ENCODE assay signal across 1 cellular context in genomic region chr9:133715295-133715865, GRCh38.
A peak's percentile ranks its signal among the peaks of the same experiment; 100 is the strongest.
TF ChIP-seq lines count a peak whose summit lies in the region.

No MANE protein-coding gene starts in this region.

TF ChIP-seq in HepG2, 621 proteins besides CTCF, POLR2A, EP300 and RAD21 (continued from another document):
- TF ChIP-seq ZNF318 (CRISPR knock-in tag; IDR thresholded peaks at IDR 0.05) (0 out of 2 replicates have a peak, but pooled peaks have one; percentile 9), ZNF296 (CRISPR knock-in tag; conservative IDR thresholded peaks at IDR 0.05) (no peak), SSRP1 (CRISPR knock-in tag; IDR thresholded peaks at IDR 0.05) (no peak), HES4 (CRISPR knock-in tag; IDR thresholded peaks at IDR 0.05; ENCODE audit: borderline replicate concordance) (no peak), ZNF496 (CRISPR knock-in tag; IDR thresholded peaks at IDR 0.05; ENCODE audit: insufficient replicate concordance) (no peak), ZC3H13 (CRISPR knock-in tag; IDR thresholded peaks at IDR 0.05) (0 out of 2 replicates have a peak, but pooled peaks have one; percentile 18), NFATC3 (CRISPR knock-in tag; IDR thresholded peaks at IDR 0.05) (0 out of 2 replicates have a peak, but pooled peaks have one; percentile 26), SOX13 (IDR thresholded peaks at IDR 0.05) (no peak), SOX13 (CRISPR knock-in tag; conservative IDR thresholded peaks at IDR 0.05 in 1 of 2, IDR thresholded peaks at IDR 0.05 in 1 of 2) (no peak), MED1 (CRISPR knock-in tag; IDR thresholded peaks at IDR 0.05) (no peak), MTF2 (CRISPR knock-in tag; IDR thresholded peaks at IDR 0.05; ENCODE audit: borderline replicate concordance) (no peak), ZNF264 (CRISPR knock-in tag; IDR thresholded peaks at IDR 0.05) (0 out of 2 replicates have a peak, but pooled peaks have one; percentile 27), KDM5B (CRISPR knock-in tag; IDR thresholded peaks at IDR 0.05; ENCODE audit: borderline replicate concordance) (no peak), NR2F1 (CRISPR knock-in tag; IDR thresholded peaks at IDR 0.05) (no peak; a peak in 1 of 4 replicates), JARID2 (CRISPR knock-in tag; IDR thresholded peaks at IDR 0.05; ENCODE audit: insufficient replicate concordance) (peak; percentile 70)
- TF ChIP-seq, protein P1, sequence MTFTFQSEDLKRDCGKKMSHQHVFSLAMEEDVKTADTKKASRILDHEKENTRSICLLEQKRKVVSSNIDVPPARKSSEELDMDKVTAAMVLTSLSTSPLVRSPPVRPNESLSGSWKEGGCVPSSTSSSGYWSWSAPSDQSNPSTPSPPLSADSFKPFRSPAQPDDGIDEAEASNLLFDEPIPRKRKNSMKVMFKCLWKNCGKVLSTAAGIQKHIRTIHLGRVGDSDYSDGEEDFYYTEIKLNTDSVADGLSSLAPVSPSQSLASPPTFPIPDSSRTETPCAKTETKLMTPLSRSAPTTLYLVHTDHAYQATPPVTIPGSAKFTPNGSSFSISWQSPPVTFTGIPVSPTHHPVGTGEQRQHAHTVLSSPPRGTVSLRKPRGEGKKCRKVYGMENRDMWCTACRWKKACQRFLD (CRISPR knock-in tag; IDR thresholded peaks at IDR 0.05; ENCODE audit: borderline replicate concordance) = 0 out of 2 replicates have a peak, but pooled peaks have one; percentile 13
TF ChIP-seq in HepG2: peak in this region for 29.
